ENCODE assay signal across 8 cellular contexts in the genomic region with DNA sequence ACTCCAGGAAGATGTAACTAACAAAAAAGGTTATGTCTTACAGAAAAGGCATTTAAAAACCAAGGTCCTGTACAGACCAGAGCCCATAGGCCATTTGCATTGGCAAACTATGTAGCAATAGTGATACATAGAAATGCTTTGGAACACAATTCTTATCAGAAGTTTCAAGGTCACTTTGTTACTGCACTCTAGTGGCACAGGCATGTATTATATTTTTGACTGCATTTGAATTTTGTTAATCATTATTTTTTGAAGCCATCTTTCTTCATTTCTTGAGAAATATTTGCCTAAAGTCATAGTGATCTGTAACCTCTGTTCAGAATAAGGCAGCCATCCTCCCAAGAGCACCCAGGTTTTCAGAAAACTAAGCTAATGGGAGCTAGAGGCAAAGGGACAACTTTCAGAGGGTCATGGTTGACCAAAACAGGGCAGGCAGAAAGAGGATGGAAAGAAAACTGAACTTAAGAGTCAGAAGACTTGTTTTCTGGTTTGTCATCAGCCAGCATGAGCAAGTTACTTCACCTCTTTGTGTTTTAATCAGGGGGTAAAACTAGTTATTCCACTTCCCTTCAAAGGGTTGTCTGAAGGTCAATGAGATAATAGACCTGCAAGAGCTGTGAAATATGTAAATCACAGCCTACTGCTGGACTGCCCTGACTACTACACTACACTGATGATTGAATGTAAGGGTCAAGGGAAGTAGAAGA. TPM values are rescaled to one million over a fixed set of nuclear protein-coding genes. Genes with fewer than 3 reads are reported as not detected.
DNase-seq lines count a peak whose midpoint lies in the region; ATAC-seq, FAIRE-seq and TF ChIP-seq lines count a peak whose summit lies in the region.

No MANE protein-coding gene starts in this region.

- TF ChIP-seq CTCF in A549 (IDR thresholded peaks at IDR 0.05): peak; percentile 49

- H3K4me2 ChIP-seq in A549: no peak overlapping the region

- no peak overlapping the region for H3K27ac ChIP-seq in A549

- peaks cover 29% of the 10 kb centered on the region; the same call in 2 of the 3 replicates for H3K4me1 ChIP-seq in A549

- TF ChIP-seq RAD21 in A549 (conservative IDR thresholded peaks at IDR 0.05 in 1 of 2, IDR thresholded peaks at IDR 0.05 in 1 of 2): peak; percentile 40 to 45

- CTCF ChIA-PET in A549 (lab: Yijun Ruan, JAX): interaction anchor here (0.5 to 2.4 kb wide), 11 partner anchors 11 to 290 kb away, joined by 3 to 14 read pairs (median 5); partner anchors contain the start of genes COBLL1 and SCN3A

- POLR2A ChIA-PET in A549 (lab: Yijun Ruan, JAX): interaction anchor here (1.8 kb wide), 1 partner anchor 72 kb away, joined by 8 read pairs; the partner anchor contains the start of gene COBLL1

- ATAC-seq in A549 (peak in 1 of 2 experiments; percentile 73; a peak in 3 of 6 replicates), HG03354 (IDR thresholded peaks at IDR 0.05; ENCODE audit: poor library complexity, severe bottlenecking, unreplicated experiment) (peak; percentile 48), left colon (peak; percentile 69)

- no peak for TF ChIP-seq EP300 in A549 (IDR thresholded peaks at IDR 0.05)

- intact Hi-C loops in left colon (cut with DNase I, micrococcal nuclease): no loop called here

- no peak overlapping the region for H3K4me3 ChIP-seq in A549

- no peak for TF ChIP-seq POLR2A in A549 (IDR thresholded peaks at IDR 0.05; ENCODE audit: low read length)

- DNase-seq in A549 (ENCODE audit: low read depth in 1 of 2, low spot score in 1 of 2): peak in 1 of 2 experiments; percentile 41
- peak; percentile 16 for DNase-seq in astrocyte of the hippocampus (ENCODE audit: low read depth, low spot score)
- DNase-seq in left colon: no peak
- DNase-seq in D341Med (ENCODE audit: low spot score): no peak
- DNase-seq in stimulated activated CD4-positive, alpha-beta T cell treated with anti-CD3 and anti-CD28 coated beads, Interleukin-4, amount 100 ng/mL, for 1 hour: no peak
- no peak for DNase-seq in midbrain (lab: John Stamatoyannopoulos, UW)
- no peak for DNase-seq in stimulated activated CD8-positive, alpha-beta memory T cell treated with anti-CD3 and anti-CD28 coated beads, Interleukin-4, amount 100 ng/mL, for 48 hours

- H3K9me3 ChIP-seq in A549: no peaks in the 10 kb centered on the region

- no peak for FAIRE-seq in A549 (lab: Jason Lieb, UNC)

TF ChIP-seq in A549, 52 proteins besides CTCF, POLR2A, EP300 and RAD21:
- TF ChIP-seq SMC3 (IDR thresholded peaks at IDR 0.05) (peak; percentile 42), CEBPB (IDR thresholded peaks at IDR 0.05) (peak in 1 of 2 experiments; percentile 44; a peak in 1 of 4 replicates), HOXB5 (CRISPR knock-in tag; IDR thresholded peaks at IDR 0.05) (no peak), ESRRA (IDR thresholded peaks at IDR 0.05; ENCODE audit: borderline replicate concordance, low read length) (peak; percentile 75; the same call in 1 of the 2 replicates)
- TF ChIP-seq, protein P1, sequence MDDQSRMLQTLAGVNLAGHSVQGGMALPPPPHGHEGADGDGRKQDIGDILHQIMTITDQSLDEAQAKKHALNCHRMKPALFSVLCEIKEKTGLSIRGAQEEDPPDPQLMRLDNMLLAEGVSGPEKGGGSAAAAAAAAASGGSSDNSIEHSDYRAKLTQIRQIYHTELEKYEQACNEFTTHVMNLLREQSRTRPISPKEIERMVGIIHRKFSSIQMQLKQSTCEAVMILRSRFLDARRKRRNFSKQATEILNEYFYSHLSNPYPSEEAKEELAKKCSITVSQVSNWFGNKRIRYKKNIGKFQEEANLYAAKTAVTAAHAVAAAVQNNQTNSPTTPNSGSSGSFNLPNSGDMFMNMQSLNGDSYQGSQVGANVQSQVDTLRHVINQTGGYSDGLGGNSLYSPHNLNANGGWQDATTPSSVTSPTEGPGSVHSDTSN (IDR thresholded peaks at IDR 0.05): no peak
TF ChIP-seq in A549: peak in this region for 3.

RNA-seq across cellular contexts. Expression of gene SLC38A11, which starts 41.5 kb away (rescaled TPM):
- polyA plus RNA-seq in A549 (2011; rRNA removed) (0.22 and 0.53 TPM in 2 replicates), A549 (2017; fragmentation: RNase III; extraction: RNeasy Plus Mini Kit Qiagen cat#74134 plus additional on column Dnase treatment) (0.05 to 0.11 TPM (median 0.07 TPM) in 3 replicates)
- not detected in 2 replicates for polyA plus RNA-seq in A549 (2012; cell fraction: cytosol; rRNA removed)
- polyA plus RNA-seq in A549 (2012; cell fraction: nucleus; rRNA removed): not detected in 2 replicates
- polyA minus RNA-seq in A549 (2011; rRNA and poly(A)+ RNA removed): 0.34 and 0.83 TPM in 2 replicates
- total RNA-seq in left colon: 1 to 10 TPM; 3.7 to 5.7 TPM
